ENCODE assay signal across 9 cellular contexts in genomic region chr16:68272501-68273209, GRCh38. TPM values are rescaled to one million over a fixed set of nuclear protein-coding genes. Genes with fewer than 3 reads are reported as not detected.
DNase-seq lines count a peak whose midpoint lies in the region; ATAC-seq and TF ChIP-seq lines count a peak whose summit lies in the region.
"Had no signal": no experiment of that assay in that cellular context is flagged by ENCODE, and none has a peak within 500 bp of the region (broad histone marks: within the 10 kb centered on the region; RNA-seq: fewer than 3 reads in every experiment).

No MANE protein-coding gene starts in this region.

- no peaks in the 10 kb centered on the region for H3K9me2 ChIP-seq in OCI-LY1 (ENCODE audit: low read depth, low read length)

- peak overlapping the region; percentile 4 to 85 (median 70) for H3K4me3 Mint-ChIP-seq in IgD-negative memory B cell
- peak overlapping the region; percentile 64 for H3K4me3 Mint-ChIP-seq in activated naive CD8-positive, alpha-beta T cell treated with anti-CD3 and anti-CD28 coated beads, Interleukin-2, amount 50 U/mL, for 24 hours

- TF ChIP-seq POLR2A in spleen (IDR thresholded peaks at IDR 0.05) (no peak), uterus (IDR thresholded peaks at IDR 0.05) (no peak)

- H3K4me2 ChIP-seq in OCI-LY1 (ENCODE audit: low read length) = peak overlapping the region; percentile 28; the same call in 1 of the 2 replicates

- H3K4me1 ChIP-seq in OCI-LY1 (ENCODE audit: insufficient read depth, low read length, severe bottlenecking) = peaks cover 79% of the 10 kb centered on the region
- H3K4me1 ChIP-seq in spleen = peaks cover 18 to 97% (median 62%) of the 10 kb centered on the region in 6 donors
- no peaks in the 10 kb centered on the region for H3K4me1 ChIP-seq in uterus

- no peak for DNase-seq in activated naive CD8-positive, alpha-beta T cell treated with anti-CD3 and anti-CD28 coated beads, Interleukin-2, amount 50 U/mL, for 24 hours
- DNase-seq in spleen = no peak
- DNase-seq in posterior vena cava (ENCODE audit: low spot score) = no peak
- DNase-seq in uterus = no peak
- no peak for DNase-seq in iPS-NIHi7 (ENCODE audit: extremely low spot score)
- no peak for DNase-seq in MV-4-11 (lab: John Stamatoyannopoulos, UW)
- DNase-seq: H7 had no signal

- H3K79me2 ChIP-seq in OCI-LY1 (ENCODE audit: insufficient read depth, low read length) = peaks cover 29% of the 10 kb centered on the region

- no peak overlapping the region for H2AFZ ChIP-seq in OCI-LY1 (ENCODE audit: low read length)

- H3F3A ChIP-seq in OCI-LY1 (ENCODE audit: insufficient read depth, low read length) = peaks cover 6% of the 10 kb centered on the region; the same call in 1 of the 2 replicates

- no peak for TF ChIP-seq CTCF in OCI-LY1 (IDR thresholded peaks at IDR 0.05; ENCODE audit: low read length)
- TF ChIP-seq CTCF in spleen (IDR thresholded peaks at IDR 0.05 in 8 of 11, conservative IDR thresholded peaks at IDR 0.05 in 3 of 11) = no peak
- TF ChIP-seq CTCF in uterus (IDR thresholded peaks at IDR 0.05) = no peak

- peak overlapping the region; percentile 43; the same call in 1 of the 2 replicates for H3K9ac ChIP-seq in OCI-LY1 (ENCODE audit: low read length)

- H3K4me1 Mint-ChIP-seq in IgD-negative memory B cell = peaks cover 49 to 55% (median 53%) of the 10 kb centered on the region in 3 donors
- peaks cover 91% of the 10 kb centered on the region for H3K4me1 Mint-ChIP-seq in activated naive CD8-positive, alpha-beta T cell treated with anti-CD3 and anti-CD28 coated beads, Interleukin-2, amount 50 U/mL, for 24 hours

- 94 to 96% (median 96%) methylated on average over 4 of the region's 4 CpGs for WGBS in spleen, 5 donors

- H3K27ac ChIP-seq in OCI-LY1 (ENCODE audit: low read depth, low read length, poor library complexity, severe bottlenecking) = peak overlapping the region; percentile 98
- H3K27ac ChIP-seq in spleen = peak overlapping the region; percentile 3 to 73 (median 38)
- H3K27ac ChIP-seq in uterus = no peak overlapping the region

- H3K9me3 Mint-ChIP-seq in IgD-negative memory B cell = no peaks in the 10 kb centered on the region
- no peaks in the 10 kb centered on the region for H3K9me3 Mint-ChIP-seq in activated naive CD8-positive, alpha-beta T cell treated with anti-CD3 and anti-CD28 coated beads, Interleukin-2, amount 50 U/mL, for 24 hours

- no peaks in the 10 kb centered on the region for H4K20me1 ChIP-seq in OCI-LY1 (ENCODE audit: insufficient read depth, low read length)

- no peaks in the 10 kb centered on the region for H3K27me3 Mint-ChIP-seq in IgD-negative memory B cell
- no peaks in the 10 kb centered on the region for H3K27me3 Mint-ChIP-seq in activated naive CD8-positive, alpha-beta T cell treated with anti-CD3 and anti-CD28 coated beads, Interleukin-2, amount 50 U/mL, for 24 hours

- no peaks in the 10 kb centered on the region for H3K9me3 ChIP-seq in OCI-LY1 (ENCODE audit: low read length)
- H3K9me3 ChIP-seq in spleen = no peaks in the 10 kb centered on the region
- H3K9me3 ChIP-seq in uterus = no peaks in the 10 kb centered on the region

- peaks cover 9% of the 10 kb centered on the region for H3K36me3 Mint-ChIP-seq in IgD-negative memory B cell
- H3K36me3 Mint-ChIP-seq in activated naive CD8-positive, alpha-beta T cell treated with anti-CD3 and anti-CD28 coated beads, Interleukin-2, amount 50 U/mL, for 24 hours (ENCODE audit: low read depth) = peaks cover 62% of the 10 kb centered on the region

- intact Hi-C loops in spleen (cut with DNase I; ENCODE audit: low total_unique reads) = no loop called here
- intact Hi-C loops in posterior vena cava (cut with DNase I) = no loop called here
- intact Hi-C loops in uterus (cut with DNase I; ENCODE audit: low total_unique reads) = no loop called here

- no peak for ATAC-seq in activated naive CD8-positive, alpha-beta T cell treated with anti-CD3 and anti-CD28 coated beads, Interleukin-2, amount 50 U/mL, for 24 hours

- H3K36me3 ChIP-seq in OCI-LY1 (ENCODE audit: insufficient read depth, low read length) (peaks cover 36% of the 10 kb centered on the region), spleen (peaks cover 0 to 85% (median 17%) of the 10 kb centered on the region in 6 donors), uterus (no peaks in the 10 kb centered on the region)

- H3K27me3 ChIP-seq in OCI-LY1 (ENCODE audit: insufficient read depth, low read length) (no peaks in the 10 kb centered on the region), spleen (replicated peaks in 1 of 7) (no peaks in the 10 kb centered on the region), uterus (no peaks in the 10 kb centered on the region)

- H3K4me3 ChIP-seq in OCI-LY1 (ENCODE audit: low read depth, low read length, poor library complexity, severe bottlenecking) (peak overlapping the region; percentile 10), spleen (no peak overlapping the region), uterus (no peak overlapping the region)

- peak overlapping the region; percentile 67 to 76 (median 73) for H3K27ac Mint-ChIP-seq in IgD-negative memory B cell
- H3K27ac Mint-ChIP-seq in activated naive CD8-positive, alpha-beta T cell treated with anti-CD3 and anti-CD28 coated beads, Interleukin-2, amount 50 U/mL, for 24 hours = peak overlapping the region; percentile 90

RNA-seq across cellular contexts. Expression of gene SLC7A6, which starts 8.3 kb away (rescaled TPM):
- polyA plus RNA-seq in IgD-negative memory B cell = 13.8 TPM
- total RNA-seq in spleen = 10 to 100 TPM; 24.9 to 62.8 (median 50.7) TPM
- 10 to 100 TPM in 2 of 3 donors, 1 to 10 TPM in 1; 9.8 to 12.3 (median 11.6) TPM for polyA plus RNA-seq in spleen
- total RNA-seq in posterior vena cava = 10 to 100 TPM; 28.4 to 39.7 TPM
- 10 to 100 TPM in 2 of 4 donors, 1 to 10 TPM in 2; 6.8 to 40.0 (median 19.6) TPM for total RNA-seq in uterus

RNA-seq across cellular contexts. Expression of gene PLA2G15, which starts 27.5 kb away (rescaled TPM):
- polyA plus RNA-seq in IgD-negative memory B cell = 8.2 TPM
- 10 to 100 TPM; 26.1 to 40.4 (median 35.7) TPM for total RNA-seq in spleen
- 1 to 10 TPM; 6.3 to 8.5 (median 7.9) TPM for polyA plus RNA-seq in spleen
- 10 to 100 TPM; 11.6 to 21.9 TPM for total RNA-seq in posterior vena cava
- 10 to 100 TPM in 2 of 4 donors, 1 to 10 TPM in 1, under 1 TPM in 1; 0.51 to 22.3 (median 7.9) TPM for total RNA-seq in uterus

RNA-seq across cellular contexts. Expression of gene ESRP2, which starts 36.7 kb away (rescaled TPM):
- polyA plus RNA-seq in IgD-negative memory B cell (0.48 TPM), spleen (under 1 TPM; 0.02 to 0.16 (median 0.09) TPM)
- total RNA-seq in spleen (under 1 TPM in 5 of 7 donors, not detected in 2; 0.20 to 0.35 (median 0.27) TPM), posterior vena cava (under 1 TPM in 1 of 2 donors, not detected in 1; 0.23 TPM), uterus (1 to 10 TPM in 1 of 4 donors, under 1 TPM in 3; 0.26 to 5.3 (median 0.50) TPM)

RNA-seq across cellular contexts. Expression of gene SLC7A6OS, which starts 38.1 kb away (rescaled TPM):
- polyA plus RNA-seq in IgD-negative memory B cell (28.2 TPM), spleen (10 to 100 TPM in 1 of 3 donors, 1 to 10 TPM in 2; 7.5 to 10.6 (median 8.5) TPM)
- total RNA-seq in spleen (10 to 100 TPM; 17.6 to 30.6 (median 26.6) TPM), posterior vena cava (10 to 100 TPM in 1 of 2 donors, 1 to 10 TPM in 1; 9.9 to 12.5 TPM), uterus (10 to 100 TPM in 2 of 4 donors, 1 to 10 TPM in 2; 7.6 to 18.9 (median 13.4) TPM)

RNA-seq across cellular contexts. Expression of gene PRMT7, which starts 38.2 kb away (rescaled TPM):
- 22.8 TPM for polyA plus RNA-seq in IgD-negative memory B cell
- total RNA-seq in spleen = 10 to 100 TPM; 31.9 to 66.4 (median 42.8) TPM
- polyA plus RNA-seq in spleen = 10 to 100 TPM; 25.0 to 48.2 (median 40.5) TPM
- 10 to 100 TPM; 18.1 to 22.9 TPM for total RNA-seq in posterior vena cava
- 100 to 1,000 TPM in 1 of 4 donors, 10 to 100 TPM in 2, 1 to 10 TPM in 1; 8.2 to 111 (median 66.9) TPM for total RNA-seq in uterus

Comparison
In these comparisons a context has a peak if more than half of its experiments do, and no peak if none do; other contexts are left out.
1. H3K27ac ChIP-seq: peak in OCI-LY1 (single experiment) and spleen (8 of 8); none in uterus (0 of 2).